16 cellular contexts compared by ENCODE assay signal in the genomic region with DNA sequence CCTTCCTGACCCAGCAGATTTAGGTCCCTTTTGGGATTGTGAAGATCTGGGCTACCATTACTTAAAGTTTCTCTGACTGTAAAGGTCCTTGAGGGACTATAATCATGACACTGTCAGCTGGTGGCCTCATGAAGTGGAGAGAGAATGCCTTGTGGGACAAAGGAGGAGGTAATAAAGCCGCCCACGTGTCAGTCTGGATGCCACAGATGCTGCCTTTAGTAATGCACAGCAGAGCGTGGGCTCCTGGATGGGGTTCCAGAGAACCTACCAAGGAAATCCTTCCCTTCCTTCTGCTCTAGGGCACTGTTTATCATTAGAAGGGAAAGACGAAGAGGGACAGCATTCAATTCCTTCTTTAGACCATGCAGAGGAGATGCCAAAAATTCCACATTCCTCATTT.
DNase-seq lines count a peak whose midpoint lies in the region; ATAC-seq, FAIRE-seq and TF ChIP-seq lines count a peak whose summit lies in the region.
"Had no signal": no experiment of that assay in that cellular context is flagged by ENCODE, and none has a peak within 500 bp of the region (broad histone marks: within the 10 kb centered on the region; RNA-seq: fewer than 3 reads in every experiment).

No MANE protein-coding gene starts in this region.

- H3K36me3 ChIP-seq in thoracic aorta, result no peaks in the 10 kb centered on the region

- H3K4me1 Mint-ChIP-seq in activated naive CD4-positive, alpha-beta T cell treated with anti-CD3 and anti-CD28 coated beads for 36 hours (ENCODE audit: low read depth), result peaks cover 24% of the 10 kb centered on the region
- no peaks in the 10 kb centered on the region for H3K4me1 Mint-ChIP-seq in CD14-positive monocyte

- H3K27ac Mint-ChIP-seq in activated naive CD4-positive, alpha-beta T cell treated with anti-CD3 and anti-CD28 coated beads for 36 hours, result no peak overlapping the region
- H3K27ac Mint-ChIP-seq in CD14-positive monocyte, result no peak overlapping the region

- H3K4me3 Mint-ChIP-seq in activated naive CD4-positive, alpha-beta T cell treated with anti-CD3 and anti-CD28 coated beads for 36 hours, result no peak overlapping the region
- no peak overlapping the region for H3K4me3 Mint-ChIP-seq in CD14-positive monocyte
- H3K4me3 Mint-ChIP-seq: activated T-cell treated with anti-CD3 and anti-CD28 coated beads, Interleukin-2, amount 50 U/mL, for 4 hours had no signal

- peak; percentile 73 for FAIRE-seq in TTC549 (lab: Jason Lieb, UNC)

- H3K27me3 Mint-ChIP-seq in activated naive CD4-positive, alpha-beta T cell treated with anti-CD3 and anti-CD28 coated beads for 36 hours (ENCODE audit: low read depth), result no peaks in the 10 kb centered on the region
- peaks cover 0 to 3% (median 2%) of the 10 kb centered on the region in 3 donors for H3K27me3 Mint-ChIP-seq in CD14-positive monocyte (ENCODE audit: low read depth in 3 of 3)

- peak; percentile 5 for DNase-seq in activated naive CD4-positive, alpha-beta T cell treated with anti-CD3 and anti-CD28 coated beads for 36 hours
- no peak for DNase-seq in activated naive CD4-positive, alpha-beta T cell treated with Interleukin-2 at 50 U/mL for 16 hours
- DNase-seq in left kidney (ENCODE audit: low read depth, low spot score) (peak; percentile 13), thoracic aorta (ENCODE audit: low spot score) (no peak), CD14-positive monocyte (ENCODE audit: low spot score) (no peak), HK-2 (ENCODE audit: unreplicated experiment) (no peak)
- DNase-seq: activated T-cell treated with anti-CD3 and anti-CD28 coated beads, Interleukin-2, amount 50 U/mL, for 4 hours; Calu3; NCI-H1092 treated with DMSO at 0.1 percent for 48 hours; NCI-H446; PC-9; retina; T-helper 1 cell had no signal

- H3K27me3 ChIP-seq in thoracic aorta (replicated peaks; ENCODE audit: insufficient read depth), result no peaks in the 10 kb centered on the region

- no peak for TF ChIP-seq CTCF in thoracic aorta (IDR thresholded peaks at IDR 0.05)
- TF ChIP-seq CTCF in CD14-positive monocyte (IDR thresholded peaks at IDR 0.05), result no peak

- no peaks in the 10 kb centered on the region for H3K9me3 ChIP-seq in thoracic aorta

- H3K27ac ChIP-seq in thoracic aorta, result peak overlapping the region; percentile 12 to 36
- H3K27ac ChIP-seq: PC-9 had no signal

- CTCF ChIA-PET in activated naive CD4-positive, alpha-beta T cell treated with anti-CD3 and anti-CD28 coated beads for 36 hours (lab: Charles Lee), result interaction anchor here (0.8 to 4.2 kb wide), 9 partner anchors 22 to 296 kb away, joined by 3 to 24 read pairs (median 3); no protein-coding TSS in a partner anchor

- H3K4me1 ChIP-seq in thoracic aorta (ENCODE audit: control insufficient read depth in 1 of 2, low read depth in 2 of 2), result peaks cover 13 to 44% of the 10 kb centered on the region in 2 donors

- intact Hi-C loops in activated naive CD4-positive, alpha-beta T cell treated with anti-CD3 and anti-CD28 coated beads for 36 hours (cut with micrococcal nuclease), result no loop called here
- intact Hi-C loops in CD14-positive monocyte (cut with micrococcal nuclease), result no loop called here

- no peak overlapping the region for H3K4me3 ChIP-seq in thoracic aorta
- H3K4me3 ChIP-seq: PC-9 had no signal

- no peaks in the 10 kb centered on the region for H3K9me3 Mint-ChIP-seq in activated naive CD4-positive, alpha-beta T cell treated with anti-CD3 and anti-CD28 coated beads for 36 hours
- no peaks in the 10 kb centered on the region for H3K9me3 Mint-ChIP-seq in CD14-positive monocyte
- H3K9me3 Mint-ChIP-seq: activated T-cell treated with anti-CD3 and anti-CD28 coated beads, Interleukin-2, amount 50 U/mL, for 4 hours had no signal

- H3K36me3 Mint-ChIP-seq in activated naive CD4-positive, alpha-beta T cell treated with anti-CD3 and anti-CD28 coated beads for 36 hours (ENCODE audit: low read depth), result no peaks in the 10 kb centered on the region
- H3K36me3 Mint-ChIP-seq in CD14-positive monocyte, result no peaks in the 10 kb centered on the region

- ATAC-seq in thoracic aorta (ENCODE audit: insufficient number of reproducible peaks, low FRiP score, low read depth) (no peak), HG02840 (IDR thresholded peaks at IDR 0.05; ENCODE audit: low FRiP score, unreplicated experiment) (no peak)
- ATAC-seq: activated CD4-positive, CD25-positive, alpha-beta regulatory T cell treated with anti-CD3 and anti-CD28 coated beads, Interleukin-2, amount 50 U/mL, for 24 hours; activated T-cell treated with anti-CD3 and anti-CD28 coated beads, Interleukin-2, amount 50 U/mL, for 4 hours had no signal

Comparison
In these comparisons a context has a peak if more than half of its experiments do, and no peak if none do; other contexts are left out.
1. DNase-seq: peak in activated naive CD4-positive, alpha-beta T cell treated with anti-CD3 and anti-CD28 coated beads for 36 hours (single experiment) and left kidney (single experiment); none in activated naive CD4-positive, alpha-beta T cell treated with Interleukin-2 at 50 U/mL for 16 hours (single experiment), thoracic aorta (single experiment), CD14-positive monocyte (single experiment) and HK-2 (single experiment).